Comparison of ENCODE assay signal across 7 cellular contexts in the genomic region with DNA sequence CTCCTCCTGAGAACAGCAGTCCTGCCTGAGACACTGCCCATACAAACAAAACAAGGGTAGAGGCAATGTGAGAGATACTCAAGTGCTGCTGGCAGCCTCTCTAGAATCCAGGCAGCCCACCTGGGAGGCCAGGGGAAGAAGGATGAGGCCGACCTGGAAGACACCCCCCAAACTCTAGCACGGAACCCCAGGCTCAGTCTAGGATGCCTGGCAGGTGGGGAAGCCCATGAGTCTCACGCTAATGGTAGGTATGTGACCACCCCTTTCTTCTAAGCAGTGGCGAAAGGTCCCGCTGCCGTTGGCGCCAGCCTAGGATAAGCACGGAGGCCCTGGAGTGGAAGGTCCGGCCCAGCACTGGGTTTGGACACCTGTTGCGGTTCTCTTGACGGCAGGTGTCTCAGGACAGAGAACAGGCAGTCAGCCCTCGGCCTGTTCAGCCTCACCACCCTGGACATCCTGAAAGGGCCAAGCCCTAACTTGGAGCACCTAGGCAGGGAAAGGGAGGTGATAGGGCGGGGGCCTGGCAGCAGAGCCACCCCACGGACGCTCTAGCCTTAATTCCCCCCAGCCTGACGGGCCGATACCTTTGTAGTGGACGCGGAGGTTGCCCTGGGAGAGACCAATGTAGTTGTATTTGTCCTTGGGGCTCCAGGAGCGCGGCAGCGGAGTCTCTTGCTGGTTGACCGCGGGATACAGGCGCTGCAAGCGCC. TPM values are rescaled to one million over a fixed set of nuclear protein-coding genes. Genes with fewer than 3 reads are reported as not detected.
DNase-seq lines count a peak whose midpoint lies in the region; ATAC-seq and TF ChIP-seq lines count a peak whose summit lies in the region.

No MANE protein-coding gene starts in this region.

- intact Hi-C loops in right lobe of liver (cut with DNase I) = loop anchor here in 1 of 2 donors (10.0 kb wide), 1 partner anchor 131 kb away; no protein-coding TSS in a partner anchor
- intact Hi-C loops in tibial artery (cut with DNase I; ENCODE audit: low total_unique reads) = loop anchor here (5.0 kb wide), 1 partner anchor 139 kb away; the partner anchor contains the start of genes C16orf86 and ENKD1

- no peak for TF ChIP-seq POLR2A in right lobe of liver (IDR thresholded peaks at IDR 0.05)

- peak overlapping the region; percentile 49 for H3K27ac ChIP-seq in brain microvascular endothelial cell
- peak overlapping the region; percentile 59 to 85 (median 76) for H3K27ac ChIP-seq in right lobe of liver
- peak overlapping the region; percentile 86 to 89 for H3K27ac ChIP-seq in tibial artery

- in situ Hi-C loops in brain microvascular endothelial cell (cut with HindIII; ENCODE audit: low pct_ligation_motif_present, low sequenced_read_pairs) = loop anchor here (25.0 kb wide), 1 partner anchor 106 kb away; no protein-coding TSS in a partner anchor

- peak overlapping the region; percentile 96 for H3K4me3 ChIP-seq in brain microvascular endothelial cell (ENCODE audit: low read depth, low read length)
- peak overlapping the region; percentile 91 to 98 (median 96) for H3K4me3 ChIP-seq in right lobe of liver
- peak overlapping the region; percentile 91 for H3K4me3 ChIP-seq in tibial artery

- WGBS in right lobe of liver (ENCODE audit: insufficient coverage, low coverage, low lambda C conversion rate, missing lambda C conversion rate) = 5% methylated on average over 4 of the region's 26 CpGs

- peak; percentile 2 for ATAC-seq in GM19035 (IDR thresholded peaks at IDR 0.05; ENCODE audit: unreplicated experiment)
- peak in 3 of 4 donors; percentile 0 to 2 (median 1) for ATAC-seq in right lobe of liver
- no peak for ATAC-seq in GM21367 (IDR thresholded peaks at IDR 0.05; ENCODE audit: unreplicated experiment)

- no peaks in the 10 kb centered on the region for H3K9me3 ChIP-seq in right lobe of liver
- no peaks in the 10 kb centered on the region for H3K9me3 ChIP-seq in tibial artery

- H3K36me3 ChIP-seq in brain microvascular endothelial cell (replicated peaks) = peaks cover 6% of the 10 kb centered on the region
- H3K36me3 ChIP-seq in right lobe of liver = peaks cover 0 to 18% (median 4%) of the 10 kb centered on the region in 4 donors
- H3K36me3 ChIP-seq in tibial artery = peaks cover 4 to 33% (median 5%) of the 10 kb centered on the region in 3 donors

- TF ChIP-seq CTCF in brain microvascular endothelial cell (IDR thresholded peaks at IDR 0.05; ENCODE audit: low read depth, low read length, missing control alignments) (no peak), right lobe of liver (IDR thresholded peaks at IDR 0.05) (no peak), tibial artery (IDR thresholded peaks at IDR 0.05) (no peak)

- peak; percentile 37 for DNase-seq in HT-29 (ENCODE audit: low spot score)
- DNase-seq in brain microvascular endothelial cell = no peak
- peak in 2 of 3 donors; percentile 35 to 62 for DNase-seq in right lobe of liver
- no peak for DNase-seq in tibial artery
- no peak for DNase-seq in ureter (ENCODE audit: low spot score)

- H3K4me1 ChIP-seq in right lobe of liver = peaks cover 0 to 30% (median 6%) of the 10 kb centered on the region in 4 donors
- H3K4me1 ChIP-seq in tibial artery = peaks cover 0 to 30% (median 17%) of the 10 kb centered on the region in 4 donors

- H3K27me3 ChIP-seq in brain microvascular endothelial cell (replicated peaks) (no peaks in the 10 kb centered on the region), right lobe of liver (no peaks in the 10 kb centered on the region), tibial artery (no peaks in the 10 kb centered on the region)

RNA-seq across cellular contexts. Expression of gene RANBP10, which starts 0.5 kb away (rescaled TPM):
- 6.7 and 8.3 TPM in 2 replicates for total RNA-seq in HT-29 (2014; rRNA removed; shearing (Covaris generic))
- total RNA-seq in right lobe of liver = 10 to 100 TPM; 15.1 to 38.4 (median 22.7) TPM
- 25.3 TPM for total RNA-seq in ureter

RNA-seq across cellular contexts. Expression of gene TSNAXIP1, which starts 0.8 kb away (rescaled TPM):
- 1.1 TPM in 1 of 2 replicates, not detected in the other for total RNA-seq in HT-29 (2014; rRNA removed; shearing (Covaris generic))
- 1 to 10 TPM in 3 of 6 experiments, under 1 TPM in 3; 0.42 to 1.2 (median 0.99) TPM for total RNA-seq in right lobe of liver
- total RNA-seq in ureter = 2.5 TPM

RNA-seq across cellular contexts. Expression of gene THAP11, which starts 36.2 kb away (rescaled TPM):
- total RNA-seq in HT-29 (2014; rRNA removed; shearing (Covaris generic)) = 66.3 and 80.9 TPM in 2 replicates
- total RNA-seq in right lobe of liver (10 to 100 TPM in 4 of 6 experiments, 1 to 10 TPM in 2; 8.9 to 23.9 (median 11.7) TPM), ureter (22.8 TPM)

RNA-seq across cellular contexts. Expression of gene NUTF2, which starts 40.9 kb away (rescaled TPM):
- 158 and 183 TPM in 2 replicates for total RNA-seq in HT-29 (2014; rRNA removed; shearing (Covaris generic))
- total RNA-seq in right lobe of liver = 10 to 100 TPM; 23.4 to 67.8 (median 33.9) TPM
- 85.2 TPM for total RNA-seq in ureter

RNA-seq across cellular contexts. Expression of gene CENPT, which starts 41.6 kb away (rescaled TPM):
- 42.8 and 43.2 TPM in 2 replicates for total RNA-seq in HT-29 (2014; rRNA removed; shearing (Covaris generic))
- total RNA-seq in right lobe of liver (10 to 100 TPM; 12.2 to 21.1 (median 18.2) TPM), ureter (50.9 TPM)

Comparison
In these comparisons a context has a peak if more than half of its experiments do, and no peak if none do; other contexts are left out.
1. DNase-seq: peak in HT-29 (single experiment) and right lobe of liver (2 of 3); none in brain microvascular endothelial cell (single experiment), tibial artery (0 of 2) and ureter (single experiment).
2. Peak in every context shown above with its lines, with median percentiles within 50 percentile points of each other: H3K27ac ChIP-seq and H3K4me3 ChIP-seq.